Comparison of ENCODE assay signal across 1 cellular context in genomic region chr2:69948032-69948962, GRCh38.
TF ChIP-seq lines count a peak whose summit lies in the region.

No MANE protein-coding gene starts in this region.

TF ChIP-seq in HepG2, 621 proteins besides CTCF, POLR2A, EP300 and RAD21 (continued from another document and continues in another):
- TF ChIP-seq CBX1 (IDR thresholded peaks at IDR 0.05; ENCODE audit: low read depth) (peak; percentile 37), FOXA1 (IDR thresholded peaks at IDR 0.05) (no peak), FOXA1 (CRISPR knock-in tag; IDR thresholded peaks at IDR 0.05) (no peak), NFYC (CRISPR knock-in tag; IDR thresholded peaks at IDR 0.05) (no peak), ZGPAT (CRISPR knock-in tag; IDR thresholded peaks at IDR 0.05) (no peak), ZNF564 (CRISPR knock-in tag; IDR thresholded peaks at IDR 0.05) (no peak), NFAT5 (CRISPR knock-in tag; IDR thresholded peaks at IDR 0.05) (no peak), RXRA (CRISPR knock-in tag; IDR thresholded peaks at IDR 0.05) (no peak), GFI1 (CRISPR knock-in tag; IDR thresholded peaks at IDR 0.05; ENCODE audit: borderline replicate concordance) (0 out of 2 replicates have a peak, but pooled peaks have one; percentile 1), ZNF660 (CRISPR knock-in tag; IDR thresholded peaks at IDR 0.05; ENCODE audit: borderline replicate concordance, low read depth) (no peak), ARID3A (IDR thresholded peaks at IDR 0.05; ENCODE audit: low read depth, low read length) (no peak), MLX (CRISPR knock-in tag; IDR thresholded peaks at IDR 0.05) (no peak), ZNF33A (CRISPR knock-in tag; IDR thresholded peaks at IDR 0.05; ENCODE audit: borderline replicate concordance) (no peak), ZSCAN25 (CRISPR knock-in tag; IDR thresholded peaks at IDR 0.05) (no peak), SP140L (CRISPR knock-in tag; IDR thresholded peaks at IDR 0.05; ENCODE audit: borderline replicate concordance) (no peak), NR2C2 (CRISPR knock-in tag; IDR thresholded peaks at IDR 0.05; ENCODE audit: borderline replicate concordance) (peak; percentile 28; the same call in 1 of the 2 replicates), ZNF180 (CRISPR knock-in tag; IDR thresholded peaks at IDR 0.05; ENCODE audit: borderline replicate concordance, low read depth) (no peak), EED (CRISPR knock-in tag; IDR thresholded peaks at IDR 0.05) (no peak), ZSCAN22 (CRISPR knock-in tag; IDR thresholded peaks at IDR 0.05) (no peak), ZEB1 (IDR thresholded peaks at IDR 0.05; ENCODE audit: insufficient replicate concordance, low read depth) (no peak), SOX6 (IDR thresholded peaks at IDR 0.05) (no peak), SOX6 (CRISPR knock-in tag; IDR thresholded peaks at IDR 0.05) (no peak), CENPBD1 (CRISPR knock-in tag; IDR thresholded peaks at IDR 0.05; ENCODE audit: borderline replicate concordance, low read depth) (no peak), CENPT (CRISPR knock-in tag; IDR thresholded peaks at IDR 0.05; ENCODE audit: low read depth) (no peak), BRCA1 (CRISPR knock-in tag; IDR thresholded peaks at IDR 0.05) (no peak), ZFP36L2 (CRISPR knock-in tag; IDR thresholded peaks at IDR 0.05) (no peak), KLF9 (CRISPR knock-in tag; IDR thresholded peaks at IDR 0.05; ENCODE audit: low read depth) (no peak), PHF8 (CRISPR knock-in tag; IDR thresholded peaks at IDR 0.05) (no peak), U2AF2 (IDR thresholded peaks at IDR 0.05; ENCODE audit: low read depth, low read length) (no peak), ZNF333 (CRISPR knock-in tag; IDR thresholded peaks at IDR 0.05; ENCODE audit: borderline replicate concordance) (no peak), HES4 (CRISPR knock-in tag; IDR thresholded peaks at IDR 0.05; ENCODE audit: borderline replicate concordance) (peak; percentile 64; the same call in 1 of the 2 replicates), KAT2B (IDR thresholded peaks at IDR 0.05; ENCODE audit: borderline replicate concordance, low read depth, low read length) (no peak), TSC22D2 (CRISPR knock-in tag; IDR thresholded peaks at IDR 0.05; ENCODE audit: borderline replicate concordance) (no peak), KLF15 (CRISPR knock-in tag; IDR thresholded peaks at IDR 0.05; ENCODE audit: borderline replicate concordance) (no peak), RFX3 (CRISPR knock-in tag; IDR thresholded peaks at IDR 0.05) (no peak), SNAPC2 (CRISPR knock-in tag; IDR thresholded peaks at IDR 0.05) (no peak), CBX5 (CRISPR knock-in tag; IDR thresholded peaks at IDR 0.05; ENCODE audit: borderline replicate concordance) (no peak), E2F5 (CRISPR knock-in tag; conservative IDR thresholded peaks at IDR 0.05) (no peak), KDM4B (CRISPR knock-in tag; IDR thresholded peaks at IDR 0.05) (no peak), ZNF143 (CRISPR knock-in tag; IDR thresholded peaks at IDR 0.05) (no peak), ZNF607 (CRISPR knock-in tag; IDR thresholded peaks at IDR 0.05; ENCODE audit: borderline replicate concordance) (no peak), KLF11 (CRISPR knock-in tag; IDR thresholded peaks at IDR 0.05) (no peak), ZFX (CRISPR knock-in tag; IDR thresholded peaks at IDR 0.05; ENCODE audit: low read depth) (peak; percentile 54; the same call in 1 of the 2 replicates), FOXC1 (CRISPR knock-in tag; IDR thresholded peaks at IDR 0.05; ENCODE audit: borderline replicate concordance) (peak; percentile 55; the same call in 1 of the 2 replicates), ZNF878 (CRISPR knock-in tag; IDR thresholded peaks at IDR 0.05) (no peak), ZNF639 (CRISPR knock-in tag; conservative IDR thresholded peaks at IDR 0.05) (no peak), IKZF5 (CRISPR knock-in tag; IDR thresholded peaks at IDR 0.05) (no peak), ZNF235 (CRISPR knock-in tag; IDR thresholded peaks at IDR 0.05; ENCODE audit: borderline replicate concordance) (no peak), IRX3 (CRISPR knock-in tag; IDR thresholded peaks at IDR 0.05; ENCODE audit: borderline replicate concordance, low read depth) (no peak), SNAPC5 (CRISPR knock-in tag; IDR thresholded peaks at IDR 0.05; ENCODE audit: borderline replicate concordance) (no peak), MED1 (CRISPR knock-in tag; IDR thresholded peaks at IDR 0.05) (no peak), ELF4 (CRISPR knock-in tag; IDR thresholded peaks at IDR 0.05; ENCODE audit: borderline replicate concordance) (no peak), MATR3 (CRISPR knock-in tag; IDR thresholded peaks at IDR 0.05) (no peak), GTF2F1 (IDR thresholded peaks at IDR 0.05; ENCODE audit: low read length) (no peak), SRY (CRISPR knock-in tag; IDR thresholded peaks at IDR 0.05) (no peak), HNRNPL (IDR thresholded peaks at IDR 0.05; ENCODE audit: low read depth, low read length) (no peak), POGZ (CRISPR knock-in tag; IDR thresholded peaks at IDR 0.05) (peak; percentile 23; the same call in 1 of the 2 replicates), ZMAT3 (CRISPR knock-in tag; conservative IDR thresholded peaks at IDR 0.05) (no peak)
